In the genomic region with DNA sequence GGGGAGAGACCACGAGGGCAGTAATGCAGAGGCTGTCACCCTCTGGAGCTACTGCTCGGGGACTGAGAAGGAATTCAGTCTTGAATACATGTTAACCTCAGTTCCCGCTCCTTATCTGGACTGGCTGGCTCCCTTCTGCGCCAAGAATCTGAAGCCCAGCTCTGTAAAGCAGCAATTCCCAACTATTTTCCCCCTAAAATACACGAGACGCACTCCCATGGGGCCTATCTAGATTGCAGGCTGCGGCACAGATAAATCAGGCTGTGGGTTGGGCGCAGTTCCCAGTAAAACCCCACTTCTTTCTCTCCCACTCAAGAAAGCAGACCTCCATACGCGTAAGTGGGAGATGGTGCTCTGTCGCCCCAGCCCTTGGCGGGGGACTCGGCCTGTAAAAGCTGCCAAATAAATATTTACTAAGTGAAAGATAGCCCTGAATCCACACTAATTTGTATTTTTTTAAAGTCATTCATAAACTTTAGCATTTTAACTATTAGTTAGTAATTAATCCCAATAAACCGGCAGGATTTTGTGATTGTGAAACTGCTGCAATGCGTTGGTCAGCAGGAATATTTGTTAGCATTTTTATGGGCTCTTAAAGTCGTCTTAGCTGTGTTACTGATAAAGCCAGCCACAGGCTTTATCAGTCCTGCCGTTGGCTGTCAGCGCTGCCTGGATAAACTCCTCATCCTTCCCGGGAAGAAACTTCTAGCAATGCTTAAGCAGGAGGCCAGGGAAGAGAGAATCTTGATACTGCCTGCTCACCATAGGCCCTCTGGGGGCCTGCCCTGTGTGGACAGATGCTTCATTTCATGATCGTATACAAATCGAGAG, we compare ENCODE assay signal across 1 cellular context.
TF ChIP-seq lines count a peak whose summit lies in the region.

No MANE protein-coding gene starts in this region.

TF ChIP-seq in IMR-90, 13 proteins besides CTCF, POLR2A, EP300 and RAD21 (continued from another document):
- TF ChIP-seq BHLHE40 (IDR thresholded peaks at IDR 0.05; ENCODE audit: low read depth, low read length) (peak; percentile 47; the same call in 1 of the 2 replicates), MAZ (IDR thresholded peaks at IDR 0.05; ENCODE audit: borderline replicate concordance, low read depth, low read length) (no peak)
- TF ChIP-seq, protein P1, sequence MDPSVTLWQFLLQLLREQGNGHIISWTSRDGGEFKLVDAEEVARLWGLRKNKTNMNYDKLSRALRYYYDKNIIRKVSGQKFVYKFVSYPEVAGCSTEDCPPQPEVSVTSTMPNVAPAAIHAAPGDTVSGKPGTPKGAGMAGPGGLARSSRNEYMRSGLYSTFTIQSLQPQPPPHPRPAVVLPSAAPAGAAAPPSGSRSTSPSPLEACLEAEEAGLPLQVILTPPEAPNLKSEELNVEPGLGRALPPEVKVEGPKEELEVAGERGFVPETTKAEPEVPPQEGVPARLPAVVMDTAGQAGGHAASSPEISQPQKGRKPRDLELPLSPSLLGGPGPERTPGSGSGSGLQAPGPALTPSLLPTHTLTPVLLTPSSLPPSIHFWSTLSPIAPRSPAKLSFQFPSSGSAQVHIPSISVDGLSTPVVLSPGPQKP (IDR thresholded peaks at IDR 0.05; ENCODE audit: borderline replicate concordance, low read depth, low read length) = no peak
